Comparison of ENCODE assay signal across 7 cellular contexts in the genomic region with DNA sequence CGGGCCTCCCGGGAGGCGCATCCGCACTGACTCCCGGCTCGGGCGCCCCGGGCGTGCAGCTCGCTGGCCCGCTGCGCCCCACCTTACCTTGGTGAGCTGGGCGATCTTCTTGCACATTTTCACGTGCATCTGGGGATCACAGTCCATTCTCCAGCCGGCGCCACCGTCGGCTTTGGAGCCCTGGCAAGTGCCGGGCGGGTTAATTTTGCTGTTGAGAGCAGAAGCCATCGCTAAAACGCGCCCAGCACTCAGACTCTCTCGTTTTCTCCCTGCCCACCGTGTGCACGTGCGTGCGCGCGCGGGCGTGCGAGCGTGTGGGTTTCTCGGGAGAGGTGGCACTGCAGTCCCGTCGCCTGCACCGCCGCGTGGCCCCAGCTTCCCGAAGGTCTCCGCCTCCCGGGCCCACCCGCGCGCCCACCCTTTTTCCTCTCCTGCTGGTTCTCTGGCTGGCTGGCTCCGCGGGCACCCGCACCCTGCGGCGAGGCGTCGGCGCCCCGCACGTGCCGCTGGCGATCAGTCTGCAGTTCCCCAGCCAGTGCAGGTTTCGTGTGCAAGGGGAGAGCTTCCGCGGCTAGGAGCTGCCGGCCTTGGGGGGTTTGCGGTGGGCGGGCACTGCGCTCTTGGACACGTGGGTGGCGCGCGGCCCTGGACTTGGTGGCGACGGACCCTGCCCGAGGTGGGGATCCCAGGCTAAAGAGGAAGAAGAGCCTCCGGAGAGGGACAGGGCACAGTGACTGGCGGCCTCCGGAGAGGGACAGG. TPM values are rescaled to one million over a fixed set of nuclear protein-coding genes. Genes with fewer than 3 reads are reported as not detected.
DNase-seq lines count a peak whose midpoint lies in the region; ATAC-seq and TF ChIP-seq lines count a peak whose summit lies in the region.

TSS of gene FAM184B (minus strand) at position 550 of the 759 bp plus-strand sequence. CDS start at position 228, 322 bp downstream.

- H3K27ac ChIP-seq in heart right ventricle (no peak within 1 kb of the TSS), rectal smooth muscle tissue (ENCODE audit: low read depth, low read length) (no peak within 1 kb of the TSS)

- H3K27ac Mint-ChIP-seq in activated CD8-positive, alpha-beta T cell treated with anti-CD3 and anti-CD28 coated beads for 36 hours = no peak within 1 kb of the TSS

- no peak for TF ChIP-seq CTCF in activated CD8-positive, alpha-beta T cell treated with anti-CD3 and anti-CD28 coated beads for 36 hours (IDR thresholded peaks at IDR 0.05)
- no peak for TF ChIP-seq CTCF in heart right ventricle (IDR thresholded peaks at IDR 0.05)

- peaks cover 12% of the 10 kb centered on the region for H3K4me1 Mint-ChIP-seq in activated CD8-positive, alpha-beta T cell treated with anti-CD3 and anti-CD28 coated beads for 36 hours (ENCODE audit: low read depth)

- 1 to 2% methylated on average over 75 of the region's 75 CpGs for WGBS in heart right ventricle, 2 donors

- no peak within 1 kb of the TSS for H3K9ac ChIP-seq in rectal smooth muscle tissue (ENCODE audit: low read length)

- POLR2A ChIA-PET in activated CD8-positive, alpha-beta T cell treated with anti-CD3 and anti-CD28 coated beads for 36 hours (lab: Charles Lee) = no interaction called here

- no peaks in the 10 kb centered on the region for H3K36me3 Mint-ChIP-seq in activated CD8-positive, alpha-beta T cell treated with anti-CD3 and anti-CD28 coated beads for 36 hours (ENCODE audit: low read depth)

- intact Hi-C loops in activated CD8-positive, alpha-beta T cell treated with anti-CD3 and anti-CD28 coated beads for 36 hours (cut with micrococcal nuclease) = no loop called here
- intact Hi-C loops in heart right ventricle (cut with DNase I) = no loop called here

- no peaks in the 10 kb centered on the region for H3K9me3 Mint-ChIP-seq in activated CD8-positive, alpha-beta T cell treated with anti-CD3 and anti-CD28 coated beads for 36 hours

- H3K9me3 ChIP-seq in heart right ventricle = no peaks in the 10 kb centered on the region

- peaks cover 36% of the 10 kb centered on the region for H3K27me3 Mint-ChIP-seq in activated CD8-positive, alpha-beta T cell treated with anti-CD3 and anti-CD28 coated beads for 36 hours

- H3K4me3 Mint-ChIP-seq in activated CD8-positive, alpha-beta T cell treated with anti-CD3 and anti-CD28 coated beads for 36 hours = peak within 1 kb of the TSS; percentile 47

- ATAC-seq in GM19043 (IDR thresholded peaks at IDR 0.05; ENCODE audit: low read depth, unreplicated experiment) = peak; percentile 37
- peak; percentile 27 for ATAC-seq in activated CD8-positive, alpha-beta T cell treated with anti-CD3 and anti-CD28 coated beads for 36 hours
- peak in 4 of 8 donors; percentile 17 to 57 (median 32) for ATAC-seq in heart right ventricle
- ATAC-seq in GM21367 (IDR thresholded peaks at IDR 0.05; ENCODE audit: unreplicated experiment) = no peak

- H3K4me3 ChIP-seq in heart right ventricle = peak within 1 kb of the TSS; percentile 4 to 51 (median 44)
- H3K4me3 ChIP-seq in rectal smooth muscle tissue (ENCODE audit: low read length) = peak within 1 kb of the TSS; percentile 61

- H3K4me1 ChIP-seq in heart right ventricle (peaks cover 0 to 18% (median 15%) of the 10 kb centered on the region in 9 donors), rectal smooth muscle tissue (ENCODE audit: control insufficient read depth, insufficient read depth, low read length) (peaks cover 5% of the 10 kb centered on the region)

- CTCF ChIA-PET in activated CD8-positive, alpha-beta T cell treated with anti-CD3 and anti-CD28 coated beads for 36 hours (lab: Charles Lee) = interaction anchor here (1.4 kb wide), 1 partner anchor 232 kb away, joined by 5 read pairs; no protein-coding TSS in a partner anchor

- H3K27me3 ChIP-seq in heart right ventricle (peaks cover 6 to 48% (median 35%) of the 10 kb centered on the region in 7 donors), rectal smooth muscle tissue (ENCODE audit: control insufficient read depth, insufficient read depth, low read length) (peaks cover 12% of the 10 kb centered on the region)

- peak; percentile 23 for DNase-seq in activated CD8-positive, alpha-beta T cell treated with anti-CD3 and anti-CD28 coated beads for 36 hours
- DNase-seq in heart right ventricle (peak in 1 of 2 donors; percentile 10), NCI-H1436 (lab: John Stamatoyannopoulos, UW) (no peak)
- DNase-seq in activated effector memory CD4-positive, alpha-beta T cell treated with anti-CD3 and anti-CD28 coated beads, Interleukin-2, amount 50 U/mL, for 16 hours = no peak

- H3K36me3 ChIP-seq in heart right ventricle (no peaks in the 10 kb centered on the region), rectal smooth muscle tissue (ENCODE audit: control insufficient read depth, insufficient read depth, low read length) (no peaks in the 10 kb centered on the region)

RNA-seq across cellular contexts. Expression of gene FAM184B, which starts in this region (rescaled TPM):
- under 1 TPM in 1 of 2 experiments, not detected in 1; 0.05 TPM for total RNA-seq in activated CD8-positive, alpha-beta T cell treated with anti-CD3 and anti-CD28 coated beads for 36 hours
- total RNA-seq in heart right ventricle = not detected
- under 1 TPM; 0.01 to 0.07 TPM for polyA plus RNA-seq in heart right ventricle

Comparison
In these comparisons a context has a peak if more than half of its experiments do, and no peak if none do; other contexts are left out.
1. Peak in DNase-seq and ATAC-seq in activated CD8-positive, alpha-beta T cell treated with anti-CD3 and anti-CD28 coated beads for 36 hours; RNA of the gene not detected or under 1 TPM.